8 cellular contexts compared by ENCODE assay signal in genomic region chr2:60641866-60642788, GRCh38.
DNase-seq lines count a peak whose midpoint lies in the region; ATAC-seq, FAIRE-seq and TF ChIP-seq lines count a peak whose summit lies in the region.

No MANE protein-coding gene starts in this region.

- ATAC-seq in gastrocnemius medialis, result no peak
- no peak for ATAC-seq in GM21576 (IDR thresholded peaks at IDR 0.05; ENCODE audit: unreplicated experiment)

- H3K36me3 ChIP-seq in gastrocnemius medialis, result no peaks in the 10 kb centered on the region

- FAIRE-seq in H54 (lab: Jason Lieb, UNC), result no peak

- intact Hi-C loops in gastrocnemius medialis (cut with DNase I; ENCODE audit: low total_unique reads), result no loop called here

- peaks cover 0 to 14% of the 10 kb centered on the region in 2 donors for H3K4me1 ChIP-seq in gastrocnemius medialis

- H3K27ac ChIP-seq in gastrocnemius medialis, result no peak overlapping the region

- H3K4me3 ChIP-seq in gastrocnemius medialis, result no peak overlapping the region

- H3K27me3 ChIP-seq in gastrocnemius medialis, result no peaks in the 10 kb centered on the region

- in situ Hi-C loops in gastrocnemius medialis (cut with MboI; ENCODE audit: low sequenced_read_pairs in 4 of 4), result no loop called here

- peak; percentile 44 for DNase-seq in NCI-H1436 (lab: John Stamatoyannopoulos, UW)
- no peak for DNase-seq in NCI-H1436 treated with DMSO at 0.1 percent for 48 hours (lab: John Stamatoyannopoulos, UW)
- DNase-seq in H54 (ENCODE audit: insufficient read length, low spot score), result peak; percentile 14
- peak; percentile 49 for DNase-seq in NCI-H2029 (lab: John Stamatoyannopoulos, UW)
- DNase-seq in activated T-cell treated with anti-CD3 and anti-CD28 coated beads, Interleukin-2, amount 50 U/mL, for 48 hours, result peak; percentile 21 to 23
- DNase-seq in glomerular visceral epithelial cell (ENCODE audit: extremely low spot score), result peak; percentile 7
- DNase-seq in gastrocnemius medialis, result no peak

- no peaks in the 10 kb centered on the region for H3K9me3 ChIP-seq in gastrocnemius medialis

- TF ChIP-seq CTCF in gastrocnemius medialis (IDR thresholded peaks at IDR 0.05 in 4 of 5, conservative IDR thresholded peaks at IDR 0.05 in 1 of 5), result peak in 3 of 5 experiments; percentile 34 to 59 (median 53)

- no peak for TF ChIP-seq POLR2A in H54 (IDR thresholded peaks at IDR 0.05; ENCODE audit: low read depth, low read length)
- TF ChIP-seq POLR2A in gastrocnemius medialis (IDR thresholded peaks at IDR 0.05), result no peak

Comparison
In these comparisons a context has a peak if more than half of its experiments do, and no peak if none do; other contexts are left out.
1. DNase-seq: peak in NCI-H1436 (single experiment), H54 (single experiment), NCI-H2029 (single experiment), activated T-cell treated with anti-CD3 and anti-CD28 coated beads, Interleukin-2, amount 50 U/mL, for 48 hours (2 of 2) and glomerular visceral epithelial cell (single experiment); none in NCI-H1436 treated with DMSO at 0.1 percent for 48 hours (single experiment) and gastrocnemius medialis (0 of 2).